24 cellular contexts compared by ENCODE assay signal in genomic region chr2:217611626-217612127, GRCh38.
DNase-seq lines count a peak whose midpoint lies in the region; ATAC-seq and TF ChIP-seq lines count a peak whose summit lies in the region.
"Had no signal": no experiment of that assay in that cellular context is flagged by ENCODE, and none has a peak within 500 bp of the region (broad histone marks: within the 10 kb centered on the region; RNA-seq: fewer than 3 reads in every experiment).

No MANE protein-coding gene starts in this region.

- H3K4me1 Mint-ChIP-seq in activated CD4-positive, alpha-beta memory T cell treated with anti-CD3 and anti-CD28 coated beads for 36 hours (ENCODE audit: low read depth) = peaks cover 46% of the 10 kb centered on the region
- peaks cover 28% of the 10 kb centered on the region for H3K4me1 Mint-ChIP-seq in activated CD4-positive, alpha-beta memory T cell treated with anti-CD3 and anti-CD28 coated beads, Interleukin-2, amount 10 ng/mL, durations not matched to agents 7 days and 5 days
- peaks cover 27% of the 10 kb centered on the region for H3K4me1 Mint-ChIP-seq in activated T-helper 17 cell treated with anti-CD3 and anti-CD28 coated beads, Interleukin-2, amount 50 U/mL, for 72 hours
- H3K4me1 Mint-ChIP-seq in nephron progenitor cell = peaks cover 57% of the 10 kb centered on the region

- intact Hi-C loops in activated CD4-positive, alpha-beta memory T cell treated with anti-CD3 and anti-CD28 coated beads for 36 hours (cut with micrococcal nuclease) = loop anchor here (10.0 kb wide), 1 partner anchor 917 kb away; the partner anchor contains the start of gene IGFBP5

- no peaks in the 10 kb centered on the region for H3K36me3 Mint-ChIP-seq in activated CD4-positive, alpha-beta memory T cell treated with anti-CD3 and anti-CD28 coated beads for 36 hours
- H3K36me3 Mint-ChIP-seq in activated CD4-positive, alpha-beta memory T cell treated with anti-CD3 and anti-CD28 coated beads, Interleukin-2, amount 10 ng/mL, durations not matched to agents 7 days and 5 days (ENCODE audit: low read depth) = no peaks in the 10 kb centered on the region
- H3K36me3 Mint-ChIP-seq in activated T-helper 17 cell treated with anti-CD3 and anti-CD28 coated beads, Interleukin-2, amount 50 U/mL, for 72 hours (ENCODE audit: low read depth) = no peaks in the 10 kb centered on the region
- no peaks in the 10 kb centered on the region for H3K36me3 Mint-ChIP-seq in nephron progenitor cell (ENCODE audit: low read depth)
- H3K36me3 Mint-ChIP-seq: natural killer cell had no signal

- H3K4me3 Mint-ChIP-seq in activated CD4-positive, alpha-beta memory T cell treated with anti-CD3 and anti-CD28 coated beads for 36 hours = no peak overlapping the region
- H3K4me3 Mint-ChIP-seq in activated CD4-positive, alpha-beta memory T cell treated with anti-CD3 and anti-CD28 coated beads, Interleukin-2, amount 10 ng/mL, durations not matched to agents 7 days and 5 days = no peak overlapping the region
- H3K4me3 Mint-ChIP-seq in activated T-helper 17 cell treated with anti-CD3 and anti-CD28 coated beads, Interleukin-2, amount 50 U/mL, for 72 hours = peak overlapping the region; percentile 61
- H3K4me3 Mint-ChIP-seq in nephron progenitor cell = no peak overlapping the region
- H3K4me3 Mint-ChIP-seq: natural killer cell had no signal

- ATAC-seq in activated T-helper 17 cell treated with anti-CD3 and anti-CD28 coated beads, Interleukin-2, amount 50 U/mL, for 72 hours (replicated peaks) = no peak
- no peak for ATAC-seq in HG02610 (IDR thresholded peaks at IDR 0.05; ENCODE audit: unreplicated experiment)
- ATAC-seq: body of pancreas, HCT116, heart left ventricle, left lung, natural killer cell, sciatic nerve had no signal

- POLR2A ChIA-PET in activated CD4-positive, alpha-beta memory T cell treated with anti-CD3 and anti-CD28 coated beads for 36 hours (lab: Charles Lee) = no interaction called here
- POLR2A ChIA-PET in activated CD4-positive, alpha-beta memory T cell treated with anti-CD3 and anti-CD28 coated beads, Interleukin-2, amount 10 ng/mL, durations not matched to agents 7 days and 5 days (lab: Charles Lee) = no interaction called here

- H3K9me3 Mint-ChIP-seq in activated CD4-positive, alpha-beta memory T cell treated with anti-CD3 and anti-CD28 coated beads for 36 hours = no peaks in the 10 kb centered on the region
- H3K9me3 Mint-ChIP-seq in activated CD4-positive, alpha-beta memory T cell treated with anti-CD3 and anti-CD28 coated beads, Interleukin-2, amount 10 ng/mL, durations not matched to agents 7 days and 5 days = no peaks in the 10 kb centered on the region
- no peaks in the 10 kb centered on the region for H3K9me3 Mint-ChIP-seq in activated T-helper 17 cell treated with anti-CD3 and anti-CD28 coated beads, Interleukin-2, amount 50 U/mL, for 72 hours
- H3K9me3 Mint-ChIP-seq in nephron progenitor cell = no peaks in the 10 kb centered on the region
- H3K9me3 Mint-ChIP-seq: natural killer cell had no signal

- DNase-seq in activated CD4-positive, alpha-beta memory T cell treated with anti-CD3 and anti-CD28 coated beads for 36 hours = no peak
- no peak for DNase-seq in activated CD4-positive, alpha-beta memory T cell treated with anti-CD3 and anti-CD28 coated beads, Interleukin-2, amount 10 ng/mL, durations not matched to agents 7 days and 5 days
- peak; percentile 45 for DNase-seq in ELF-1 (ENCODE audit: low read depth, low spot score)
- no peak for DNase-seq in nephron progenitor cell
- no peak for DNase-seq in COR-L47 (lab: John Stamatoyannopoulos, UW)
- DNase-seq in SW 1271 (lab: John Stamatoyannopoulos, UW) = no peak
- DNase-seq: ACHN; activated CD4-positive, CD25-positive, alpha-beta regulatory T cell treated with anti-CD3 and anti-CD28 coated beads, Interleukin-2, amount 50 U/mL, for 72 hours; activated CD8-positive, alpha-beta memory T cell treated with anti-CD3 and anti-CD28 coated beads, Interleukin-2, amount 50 U/mL, for 4 hours; body of pancreas; DMS153; heart left ventricle; Karpas-422; left lung; natural killer cell; NCI-H1694; NCI-H2171; NCI-H524 treated with DMSO at 0.1 percent for 48 hours; posterior cingulate gyrus; stimulated activated CD4-positive, alpha-beta T cell treated with anti-CD3 and anti-CD28 coated beads, Interleukin-15, amount 100 ng/mL, for 24 hours had no signal

- peak overlapping the region; percentile 96 for H3K27ac Mint-ChIP-seq in activated CD4-positive, alpha-beta memory T cell treated with anti-CD3 and anti-CD28 coated beads for 36 hours
- no peak overlapping the region for H3K27ac Mint-ChIP-seq in activated CD4-positive, alpha-beta memory T cell treated with anti-CD3 and anti-CD28 coated beads, Interleukin-2, amount 10 ng/mL, durations not matched to agents 7 days and 5 days
- peak overlapping the region; percentile 86 for H3K27ac Mint-ChIP-seq in activated T-helper 17 cell treated with anti-CD3 and anti-CD28 coated beads, Interleukin-2, amount 50 U/mL, for 72 hours
- H3K27ac Mint-ChIP-seq in nephron progenitor cell = peak overlapping the region; percentile 70

- CTCF ChIA-PET in activated CD4-positive, alpha-beta memory T cell treated with anti-CD3 and anti-CD28 coated beads for 36 hours (lab: Charles Lee) = no interaction called here
- CTCF ChIA-PET in activated CD4-positive, alpha-beta memory T cell treated with anti-CD3 and anti-CD28 coated beads, Interleukin-2, amount 10 ng/mL, durations not matched to agents 7 days and 5 days (lab: Charles Lee) = no interaction called here

- no peak for TF ChIP-seq CTCF in nephron progenitor cell (IDR thresholded peaks at IDR 0.05)

- no peaks in the 10 kb centered on the region for H3K27me3 Mint-ChIP-seq in activated CD4-positive, alpha-beta memory T cell treated with anti-CD3 and anti-CD28 coated beads for 36 hours
- no peaks in the 10 kb centered on the region for H3K27me3 Mint-ChIP-seq in activated CD4-positive, alpha-beta memory T cell treated with anti-CD3 and anti-CD28 coated beads, Interleukin-2, amount 10 ng/mL, durations not matched to agents 7 days and 5 days
- H3K27me3 Mint-ChIP-seq in activated T-helper 17 cell treated with anti-CD3 and anti-CD28 coated beads, Interleukin-2, amount 50 U/mL, for 72 hours = no peaks in the 10 kb centered on the region
- peaks cover 12% of the 10 kb centered on the region for H3K27me3 Mint-ChIP-seq in nephron progenitor cell (ENCODE audit: low read depth, poor library complexity)
